ENCODE assay signal across 12 cellular contexts in the genomic region with DNA sequence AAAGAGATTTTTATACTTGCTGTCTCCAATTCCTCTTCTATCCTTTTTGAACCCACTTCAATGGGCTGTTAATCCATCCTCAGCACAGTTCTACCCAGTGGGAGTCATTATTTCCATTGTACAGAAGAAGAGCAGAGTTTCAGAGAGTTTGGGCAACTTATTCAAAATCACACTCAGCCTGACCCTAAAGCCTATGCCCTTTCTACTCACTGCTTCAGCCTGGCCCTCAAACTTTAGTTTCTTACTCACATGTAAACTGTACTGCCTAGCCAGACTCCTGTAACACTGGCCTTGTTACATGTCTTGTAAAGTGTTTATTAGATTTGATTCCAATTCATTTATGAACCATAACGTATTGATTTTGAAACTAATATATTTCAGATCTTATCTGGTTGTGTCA. TPM values are rescaled to one million over a fixed set of nuclear protein-coding genes. Genes with fewer than 3 reads are reported as not detected.
DNase-seq lines count a peak whose midpoint lies in the region; ATAC-seq and TF ChIP-seq lines count a peak whose summit lies in the region.
"Had no signal": no experiment of that assay in that cellular context is flagged by ENCODE, and none has a peak within 500 bp of the region (broad histone marks: within the 10 kb centered on the region; RNA-seq: fewer than 3 reads in every experiment).

No MANE protein-coding gene starts in this region.

- H2AFZ ChIP-seq in OCI-LY3 (ENCODE audit: low read depth, low read length) = peak overlapping the region; percentile 69

- no peak for DNase-seq in CD4-positive, alpha-beta memory T cell
- DNase-seq in lower lobe of right lung = no peak
- no peak for DNase-seq in kidney glomerular epithelial cell (lab: John Stamatoyannopoulos, UW)
- DNase-seq in HEK293T (ENCODE audit: extremely low spot score) = no peak
- DNase-seq in COLO668 (lab: John Stamatoyannopoulos, UW; ENCODE audit: unreplicated experiment) = no peak
- DNase-seq in stimulated activated naive CD4-positive, alpha-beta T cell (lab: John Stamatoyannopoulos, UW) = no peak
- DNase-seq: mucosa of descending colon, NCI-H146 had no signal

- peaks cover 0 to 5% of the 10 kb centered on the region in 2 donors for H3K36me3 Mint-ChIP-seq in CD4-positive, alpha-beta memory T cell

- ATAC-seq in GM21447 (IDR thresholded peaks at IDR 0.05; ENCODE audit: unreplicated experiment) (peak; percentile 8), lower lobe of right lung (no peak)
- ATAC-seq: HepG2 had no signal

- peak overlapping the region; percentile 33; the same call in 1 of the 2 replicates for H3K9ac ChIP-seq in OCI-LY3 (ENCODE audit: low read length)

- H4K20me1 ChIP-seq in OCI-LY3 (ENCODE audit: insufficient read depth, low read length) = no peaks in the 10 kb centered on the region

- H3K9me3 ChIP-seq in CD4-positive, alpha-beta memory T cell (ENCODE audit: control insufficient read depth in 1 of 2, low read length in 2 of 2) = no peaks in the 10 kb centered on the region
- H3K9me3 ChIP-seq in OCI-LY3 (ENCODE audit: insufficient read depth, low read length) (no peaks in the 10 kb centered on the region), lower lobe of right lung (no peaks in the 10 kb centered on the region)
- H3K9me3 ChIP-seq: mucosa of descending colon had no signal

- peaks cover 14% of the 10 kb centered on the region for H3K4me1 ChIP-seq in CD4-positive, alpha-beta memory T cell (ENCODE audit: insufficient read depth, low read length)
- H3K4me1 ChIP-seq in OCI-LY3 (ENCODE audit: low read length) (peaks cover 18% of the 10 kb centered on the region), lower lobe of right lung (no peaks in the 10 kb centered on the region)

- H3K9me3 Mint-ChIP-seq in CD4-positive, alpha-beta memory T cell = no peaks in the 10 kb centered on the region

- H3K4me1 Mint-ChIP-seq in CD4-positive, alpha-beta memory T cell = peaks cover 20 to 35% (median 27%) of the 10 kb centered on the region in 4 donors

- peak overlapping the region in 1 of 8 donors; percentile 7 for H3K4me3 Mint-ChIP-seq in CD4-positive, alpha-beta memory T cell

- intact Hi-C loops in CD4-positive, alpha-beta memory T cell (cut with micrococcal nuclease) = no loop called here
- intact Hi-C loops in lower lobe of right lung (cut with DNase I) = no loop called here

- H3K4me3 ChIP-seq in CD4-positive, alpha-beta memory T cell (ENCODE audit: low read length in 2 of 2) = no peak overlapping the region
- H3K4me3 ChIP-seq in OCI-LY3 (ENCODE audit: low read length) (peak overlapping the region; percentile 20; the same call in 1 of the 2 replicates), lower lobe of right lung (no peak overlapping the region)
- H3K4me3 ChIP-seq: cardiac muscle cell, mucosa of descending colon had no signal

- TF ChIP-seq CTCF in OCI-LY3 (IDR thresholded peaks at IDR 0.05; ENCODE audit: low read depth, low read length) = no peak
- no peak for TF ChIP-seq CTCF in lower lobe of right lung (IDR thresholded peaks at IDR 0.05)

- no peaks in the 10 kb centered on the region for H3K27me3 Mint-ChIP-seq in CD4-positive, alpha-beta memory T cell

- peak overlapping the region; percentile 75 for H3K4me2 ChIP-seq in OCI-LY3 (ENCODE audit: low read length)

- peak overlapping the region; percentile 4 to 94 (median 88) for H3K27ac Mint-ChIP-seq in CD4-positive, alpha-beta memory T cell

- H3K36me3 ChIP-seq in CD4-positive, alpha-beta memory T cell (ENCODE audit: insufficient read depth, low read length) = no peaks in the 10 kb centered on the region
- H3K36me3 ChIP-seq in OCI-LY3 (replicated peaks; ENCODE audit: low read depth, low read length) (no peaks in the 10 kb centered on the region), lower lobe of right lung (no peaks in the 10 kb centered on the region)
- H3K36me3 ChIP-seq: cardiac muscle cell had no signal

- POLR2A ChIA-PET in CD4-positive, alpha-beta memory T cell (lab: Charles Lee; ENCODE audit: partially characterized antibody) = interaction anchor here (2.1 kb wide), 1 partner anchor 25 kb away, joined by 10 read pairs; no protein-coding TSS in a partner anchor
- POLR2A ChIA-PET in HEK293T (lab: Yijun Ruan, JAX) = no interaction called here

- peak overlapping the region; percentile 34 for H3K27ac ChIP-seq in CD4-positive, alpha-beta memory T cell (ENCODE audit: low read depth, low read length)
- peak overlapping the region; percentile 72 for H3K27ac ChIP-seq in OCI-LY3 (ENCODE audit: low read length)
- H3K27ac ChIP-seq in lower lobe of right lung = peak overlapping the region; percentile 59
- H3K27ac ChIP-seq: cardiac muscle cell had no signal

- H3K79me2 ChIP-seq in OCI-LY3 (ENCODE audit: low read length) = no peaks in the 10 kb centered on the region

- no peaks in the 10 kb centered on the region for H3K27me3 ChIP-seq in CD4-positive, alpha-beta memory T cell (ENCODE audit: insufficient read depth, low read length)
- H3K27me3 ChIP-seq in OCI-LY3 (ENCODE audit: low read depth, low read length) (no peaks in the 10 kb centered on the region), lower lobe of right lung (ENCODE audit: low read depth) (no peaks in the 10 kb centered on the region)
- H3K27me3 ChIP-seq: cardiac muscle cell had no signal

- CTCF ChIA-PET in CD4-positive, alpha-beta memory T cell (lab: Charles Lee; ENCODE audit: partially characterized antibody) = no interaction called here
- CTCF ChIA-PET in HEK293T (lab: Yijun Ruan, JAX) = no interaction called here

TF ChIP-seq in HEK293T, 16 proteins besides CTCF, POLR2A, EP300 and RAD21:
- TF ChIP-seq ARNT (IDR thresholded peaks at IDR 0.05) (no peak), FOXA1 (IDR thresholded peaks at IDR 0.05) (no peak), SUZ12 (IDR thresholded peaks at IDR 0.05) (no peak), HDGF (IDR thresholded peaks at IDR 0.05; ENCODE audit: borderline replicate concordance) (no peak)

RNA-seq across cellular contexts. Expression of gene USO1, which starts 25.1 kb away (rescaled TPM):
- total RNA-seq in CD4-positive, alpha-beta memory T cell = 10 to 100 TPM; 48.6 to 49.4 TPM
- polyA plus RNA-seq in CD4-positive, alpha-beta memory T cell = 10 to 100 TPM; 31.9 to 35.4 TPM
- total RNA-seq in lower lobe of right lung = 55.6 TPM

RNA-seq across cellular contexts. Expression of gene G3BP2, which starts 26.1 kb away (rescaled TPM):
- total RNA-seq in CD4-positive, alpha-beta memory T cell = 100 to 1,000 TPM; 150 to 165 TPM
- polyA plus RNA-seq in CD4-positive, alpha-beta memory T cell = 100 to 1,000 TPM; 118 to 125 TPM
- 101 TPM for total RNA-seq in lower lobe of right lung
